ENCODE assay signal across 11 cellular contexts in the genomic region with DNA sequence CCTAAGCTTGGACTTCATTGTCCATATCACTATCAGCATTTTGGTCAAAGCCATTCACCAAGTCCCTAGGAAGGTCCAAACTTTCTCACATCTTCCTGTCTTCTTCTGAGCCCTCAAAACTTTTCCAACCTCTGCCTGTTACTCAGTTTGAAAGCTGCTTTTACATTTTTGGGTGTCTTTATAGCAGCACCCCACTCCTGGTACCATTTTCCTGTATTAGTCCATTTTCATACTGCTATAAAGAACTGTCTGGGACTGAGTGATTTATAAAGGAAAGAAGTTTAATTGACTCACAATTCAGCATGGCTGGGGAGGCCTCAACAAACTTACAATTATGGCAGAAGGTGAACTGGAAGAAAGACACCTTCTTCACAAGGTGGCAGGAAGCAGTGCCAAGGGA.
"Had no signal": no experiment of that assay in that cellular context is flagged by ENCODE, and none has a peak within 500 bp of the region (broad histone marks: within the 10 kb centered on the region; RNA-seq: fewer than 3 reads in every experiment).

No MANE protein-coding gene starts in this region.

- H3K4me1 Mint-ChIP-seq: GM23338, H9 had no signal

- H3K4me2 ChIP-seq: GM23338 had no signal

- H3K27ac Mint-ChIP-seq: GM23338, H9, HFFc6 had no signal

- H3K4me3 Mint-ChIP-seq: GM23338, H9, HFFc6 had no signal

- DNase-seq: GM23248, GOT3, H7, H9, HCEC 1CT, HFFc6 had no signal

- H3K9ac ChIP-seq: GM23248 had no signal

- H3K36me3 ChIP-seq: HAP-1 had no signal

- FAIRE-seq: H1, H54 had no signal

- H3K27ac ChIP-seq: GM23248 had no signal

- ATAC-seq: GM23338, HCT116 had no signal

- H2AFZ ChIP-seq: GM23248, GM23338 had no signal

- H3K4me3 ChIP-seq: GM23248, GM23338, HAP-1 had no signal

- H3K4me1 ChIP-seq: HAP-1 had no signal
